ENCODE assay signal across 29 cellular contexts in genomic region chr1:23864801-23865542, GRCh38. TPM values are rescaled to one million over a fixed set of nuclear protein-coding genes. Genes with fewer than 3 reads are reported as not detected.
A peak's percentile ranks its signal among the peaks of the same experiment; 100 is the strongest.
DNase-seq lines count a peak whose midpoint lies in the region; ATAC-seq and TF ChIP-seq lines count a peak whose summit lies in the region.
"Had no signal": no experiment of that assay in that cellular context is flagged by ENCODE, and none has a peak within 500 bp of the region (broad histone marks: within the 10 kb centered on the region; RNA-seq: fewer than 3 reads in every experiment).

No MANE protein-coding gene starts in this region.

- ATAC-seq in RWPE2 (ENCODE audit: low read depth), result no peak; the same call in 2 of the 3 replicates
- ATAC-seq in stimulated activated memory B cell treated with anti-CD40 and anti-IgM and Interleukin-4, amounts not matched to agents 10 μg/mL and 1 μg/mL and 100 μg/mL, for 72 hours, result no peak
- ATAC-seq: gastroesophageal sphincter, Panc1, WTC11 had no signal

- no peaks in the 10 kb centered on the region for H3K9me3 ChIP-seq in BLaER1
- no peaks in the 10 kb centered on the region for H3K9me3 ChIP-seq in RWPE2 (ENCODE audit: severe bottlenecking)
- H3K9me3 ChIP-seq: gastroesophageal sphincter, tibial nerve had no signal

- DNase-seq in HK-2 (ENCODE audit: unreplicated experiment) (peak; percentile 10), RWPE2 (ENCODE audit: low spot score) (no peak), myocyte (ENCODE audit: low read depth) (peak; percentile 41), NCI-H128 (lab: John Stamatoyannopoulos, UW; ENCODE audit: unreplicated experiment) (no peak), NCI-H2171 treated with DMSO at 0.1 percent for 48 hours (lab: John Stamatoyannopoulos, UW) (no peak)
- DNase-seq in activated T-helper 1 cell treated with anti-CD3 and anti-CD28 coated beads, Interleukin-12 subunit alpha, Interleukin-12 subunit beta, Interleukin-2, Interleukin-4 antibody, amounts not matched to agents 30 ng/mL and 10 ng/mL and 1 ng/mL, durations not matched to agents 14 hours and 24 hours and 36 hours (ENCODE audit: low spot score), result no peak
- DNase-seq: activated CD4-positive, alpha-beta T cell treated with anti-CD3 and anti-CD28 coated beads, Interleukin-2, amount 10 ng/mL, durations not matched to agents 7 days and 5 days; activated gamma-delta T cell treated with Interleukin-2 at 50 U/mL for 16 hours; activated T-cell treated with anti-CD3 and anti-CD28 coated beads, Interleukin-2, amount 50 U/mL, for 24 hours; GOT3; mesenchymal stem cell; NCI-H1048; NCI-H1694 treated with DMSO at 0.1 percent for 48 hours; NCI-H2171; NCI-H524 treated with DMSO at 0.1 percent for 48 hours; occipital lobe; stimulated activated CD4-positive, alpha-beta T cell treated with anti-CD3 and anti-CD28 coated beads, Interleukin-1b, Interleukin-23, amount 100 ng/mL, for 48 hours; T1000 had no signal

- H3K4me1 Mint-ChIP-seq in activated T-helper 1 cell treated with anti-CD3 and anti-CD28 coated beads, Interleukin-12 subunit alpha, Interleukin-12 subunit beta, Interleukin-2, Interleukin-4 antibody, amounts not matched to agents 30 ng/mL and 10 ng/mL and 1 ng/mL, durations not matched to agents 14 hours and 24 hours and 36 hours (ENCODE audit: low read depth), result peaks cover 18% of the 10 kb centered on the region
- peaks cover 36% of the 10 kb centered on the region for H3K4me1 Mint-ChIP-seq in stimulated activated memory B cell treated with anti-CD40 and anti-IgM and Interleukin-4, amounts not matched to agents 10 μg/mL and 1 μg/mL and 100 μg/mL, for 72 hours

- H3K27me3 ChIP-seq in BLaER1 (no peaks in the 10 kb centered on the region), RWPE2 (ENCODE audit: insufficient read depth, poor library complexity, severe bottlenecking) (no peaks in the 10 kb centered on the region)
- H3K27me3 ChIP-seq: gastroesophageal sphincter, tibial nerve had no signal

- no peak overlapping the region for H3K4me3 Mint-ChIP-seq in activated T-helper 1 cell treated with anti-CD3 and anti-CD28 coated beads, Interleukin-12 subunit alpha, Interleukin-12 subunit beta, Interleukin-2, Interleukin-4 antibody, amounts not matched to agents 30 ng/mL and 10 ng/mL and 1 ng/mL, durations not matched to agents 14 hours and 24 hours and 36 hours
- no peak overlapping the region for H3K4me3 Mint-ChIP-seq in stimulated activated memory B cell treated with anti-CD40 and anti-IgM and Interleukin-4, amounts not matched to agents 10 μg/mL and 1 μg/mL and 100 μg/mL, for 72 hours
- H3K4me3 Mint-ChIP-seq: activated CD4-positive, alpha-beta T cell treated with anti-CD3 and anti-CD28 coated beads, Interleukin-2, amount 10 ng/mL, durations not matched to agents 7 days and 5 days; activated T-cell treated with anti-CD3 and anti-CD28 coated beads, Interleukin-2, amount 50 U/mL, for 24 hours; WTC11 had no signal

- H3K36me3 ChIP-seq in BLaER1 (peaks cover 49% of the 10 kb centered on the region), RWPE2 (ENCODE audit: low read depth) (peaks cover 39% of the 10 kb centered on the region)

- no peaks in the 10 kb centered on the region for H3K9me3 Mint-ChIP-seq in activated T-helper 1 cell treated with anti-CD3 and anti-CD28 coated beads, Interleukin-12 subunit alpha, Interleukin-12 subunit beta, Interleukin-2, Interleukin-4 antibody, amounts not matched to agents 30 ng/mL and 10 ng/mL and 1 ng/mL, durations not matched to agents 14 hours and 24 hours and 36 hours
- peaks cover 4% of the 10 kb centered on the region for H3K9me3 Mint-ChIP-seq in stimulated activated memory B cell treated with anti-CD40 and anti-IgM and Interleukin-4, amounts not matched to agents 10 μg/mL and 1 μg/mL and 100 μg/mL, for 72 hours
- H3K9me3 Mint-ChIP-seq: activated CD4-positive, alpha-beta T cell treated with anti-CD3 and anti-CD28 coated beads, Interleukin-2, amount 10 ng/mL, durations not matched to agents 7 days and 5 days; activated T-cell treated with anti-CD3 and anti-CD28 coated beads, Interleukin-2, amount 50 U/mL, for 24 hours; WTC11 had no signal

- 0 out of 2 replicates have a peak overlapping the region, but pooled peaks have one; percentile 14 for H3K27ac ChIP-seq in BLaER1
- H3K27ac ChIP-seq in RWPE2 (ENCODE audit: poor library complexity, severe bottlenecking), result peak overlapping the region; percentile 83
- H3K27ac ChIP-seq: gastroesophageal sphincter, skin epidermis, tibial nerve had no signal

- 0 out of 2 replicates have a peak overlapping the region, but pooled peaks have one; percentile 20 for H3K4me3 ChIP-seq in BLaER1
- no peak overlapping the region for H3K4me3 ChIP-seq in RWPE2 (ENCODE audit: severe bottlenecking)
- H3K4me3 ChIP-seq: gastroesophageal sphincter, skin epidermis, tibial nerve had no signal

- H3K9ac ChIP-seq in BLaER1, result peak overlapping the region; percentile 30; the same call in 1 of the 2 replicates

- peaks cover 13% of the 10 kb centered on the region for H3K27me3 Mint-ChIP-seq in activated T-helper 1 cell treated with anti-CD3 and anti-CD28 coated beads, Interleukin-12 subunit alpha, Interleukin-12 subunit beta, Interleukin-2, Interleukin-4 antibody, amounts not matched to agents 30 ng/mL and 10 ng/mL and 1 ng/mL, durations not matched to agents 14 hours and 24 hours and 36 hours (ENCODE audit: insufficient read depth)
- H3K27me3 Mint-ChIP-seq in stimulated activated memory B cell treated with anti-CD40 and anti-IgM and Interleukin-4, amounts not matched to agents 10 μg/mL and 1 μg/mL and 100 μg/mL, for 72 hours, result no peaks in the 10 kb centered on the region
- H3K27me3 Mint-ChIP-seq: activated T-cell treated with anti-CD3 and anti-CD28 coated beads, Interleukin-2, amount 50 U/mL, for 24 hours had no signal

- no peaks in the 10 kb centered on the region for H3K36me3 Mint-ChIP-seq in activated T-helper 1 cell treated with anti-CD3 and anti-CD28 coated beads, Interleukin-12 subunit alpha, Interleukin-12 subunit beta, Interleukin-2, Interleukin-4 antibody, amounts not matched to agents 30 ng/mL and 10 ng/mL and 1 ng/mL, durations not matched to agents 14 hours and 24 hours and 36 hours (ENCODE audit: low read depth)
- H3K36me3 Mint-ChIP-seq in stimulated activated memory B cell treated with anti-CD40 and anti-IgM and Interleukin-4, amounts not matched to agents 10 μg/mL and 1 μg/mL and 100 μg/mL, for 72 hours, result peaks cover 12% of the 10 kb centered on the region

- H3K4me1 ChIP-seq in BLaER1, result peaks cover 47% of the 10 kb centered on the region
- H3K4me1 ChIP-seq in RWPE2 (ENCODE audit: insufficient read depth, poor library complexity, severe bottlenecking), result peaks cover 26% of the 10 kb centered on the region

- intact Hi-C loops in activated T-helper 1 cell treated with anti-CD3 and anti-CD28 coated beads, Interleukin-12 subunit alpha, Interleukin-12 subunit beta, Interleukin-2, Interleukin-4 antibody, amounts not matched to agents 30 ng/mL and 10 ng/mL and 1 ng/mL, durations not matched to agents 14 hours and 24 hours and 36 hours (cut with micrococcal nuclease), result no loop called here

- no peak for TF ChIP-seq CTCF in RWPE2 (IDR thresholded peaks at IDR 0.05; ENCODE audit: poor library complexity, severe bottlenecking)

- peak overlapping the region; percentile 99 for H3K4me2 ChIP-seq in BLaER1

- peaks cover 15% of the 10 kb centered on the region; the same call in 1 of the 2 replicates for H4K20me1 ChIP-seq in BLaER1

- no peak overlapping the region for H3K27ac Mint-ChIP-seq in activated T-helper 1 cell treated with anti-CD3 and anti-CD28 coated beads, Interleukin-12 subunit alpha, Interleukin-12 subunit beta, Interleukin-2, Interleukin-4 antibody, amounts not matched to agents 30 ng/mL and 10 ng/mL and 1 ng/mL, durations not matched to agents 14 hours and 24 hours and 36 hours
- no peak overlapping the region for H3K27ac Mint-ChIP-seq in stimulated activated memory B cell treated with anti-CD40 and anti-IgM and Interleukin-4, amounts not matched to agents 10 μg/mL and 1 μg/mL and 100 μg/mL, for 72 hours
- H3K27ac Mint-ChIP-seq: activated CD4-positive, alpha-beta T cell treated with anti-CD3 and anti-CD28 coated beads, Interleukin-2, amount 10 ng/mL, durations not matched to agents 7 days and 5 days; activated T-cell treated with anti-CD3 and anti-CD28 coated beads, Interleukin-2, amount 50 U/mL, for 24 hours; WTC11 had no signal

RNA-seq across cellular contexts. Expression of gene FUCA1, which starts 3.1 kb away (rescaled TPM):
- total RNA-seq in myocyte, result 17.1 and 18.4 TPM in 2 replicates
- 10.4 TPM for polyA plus RNA-seq in myocyte (2012)
- 3.5 TPM in 2 replicates for total RNA-seq in activated T-helper 1 cell treated with anti-CD3 and anti-CD28 coated beads, Interleukin-12 subunit alpha, Interleukin-12 subunit beta, Interleukin-2, Interleukin-4 antibody, amounts not matched to agents 30 ng/mL and 10 ng/mL and 1 ng/mL, durations not matched to agents 14 hours and 24 hours and 36 hours

RNA-seq across cellular contexts. Expression of gene HMGCL, which starts 39.7 kb away (rescaled TPM):
- 38.1 and 42.5 TPM in 2 replicates for total RNA-seq in myocyte
- polyA plus RNA-seq in myocyte (2012), result 44.8 TPM
- total RNA-seq in activated T-helper 1 cell treated with anti-CD3 and anti-CD28 coated beads, Interleukin-12 subunit alpha, Interleukin-12 subunit beta, Interleukin-2, Interleukin-4 antibody, amounts not matched to agents 30 ng/mL and 10 ng/mL and 1 ng/mL, durations not matched to agents 14 hours and 24 hours and 36 hours, result 18.5 and 19.9 TPM in 2 replicates

RNA-seq across cellular contexts. Expression of gene CNR2, which starts 48.2 kb away (rescaled TPM):
- total RNA-seq in myocyte, result not detected in 2 replicates
- not detected for polyA plus RNA-seq in myocyte (2012)
- total RNA-seq in activated T-helper 1 cell treated with anti-CD3 and anti-CD28 coated beads, Interleukin-12 subunit alpha, Interleukin-12 subunit beta, Interleukin-2, Interleukin-4 antibody, amounts not matched to agents 30 ng/mL and 10 ng/mL and 1 ng/mL, durations not matched to agents 14 hours and 24 hours and 36 hours, result not detected in 2 replicates
- total RNA-seq: A172, dermis microvascular lymphatic vessel endothelial cell, fibroblast of lung, gastroesophageal sphincter, HT-29, occipital lobe, tibial nerve, WTC11 had no signal
- polyA plus RNA-seq: fibroblast of lung had no signal

Comparison
In these comparisons a context has a peak if more than half of its experiments do, and no peak if none do; other contexts are left out.
1. DNase-seq: peak in HK-2 (single experiment) and myocyte (single experiment); none in RWPE2 (single experiment), NCI-H128 (single experiment), activated T-helper 1 cell treated with anti-CD3 and anti-CD28 coated beads, Interleukin-12 subunit alpha, Interleukin-12 subunit beta, Interleukin-2, Interleukin-4 antibody, amounts not matched to agents 30 ng/mL and 10 ng/mL and 1 ng/mL, durations not matched to agents 14 hours and 24 hours and 36 hours (single experiment) and NCI-H2171 treated with DMSO at 0.1 percent for 48 hours (single experiment).